In the genomic region with DNA sequence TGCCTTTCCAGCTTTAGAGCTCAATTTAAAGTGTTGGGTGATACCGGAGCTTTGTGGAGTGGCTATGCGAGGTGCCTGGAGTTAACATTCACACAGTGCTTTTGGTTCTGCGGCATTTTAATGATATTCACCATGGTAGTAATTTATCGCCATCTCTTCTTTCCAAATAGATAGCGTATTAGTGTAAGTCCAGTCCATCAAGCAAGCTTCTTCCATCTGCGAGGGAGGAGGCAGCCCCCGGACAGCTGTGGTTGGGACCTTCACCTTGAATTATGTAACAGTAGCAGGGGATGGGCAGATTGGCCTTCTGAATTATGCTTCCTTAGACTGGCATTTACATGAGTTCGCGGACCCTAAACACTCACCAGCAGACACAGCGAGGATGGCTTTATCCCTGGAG, we compare ENCODE assay signal across 1 cellular context.
TF ChIP-seq lines count a peak whose summit lies in the region.

No MANE protein-coding gene starts in this region.

TF ChIP-seq in GM23338, 12 proteins besides CTCF, POLR2A, EP300 and RAD21:
- TF ChIP-seq, protein P1, sequence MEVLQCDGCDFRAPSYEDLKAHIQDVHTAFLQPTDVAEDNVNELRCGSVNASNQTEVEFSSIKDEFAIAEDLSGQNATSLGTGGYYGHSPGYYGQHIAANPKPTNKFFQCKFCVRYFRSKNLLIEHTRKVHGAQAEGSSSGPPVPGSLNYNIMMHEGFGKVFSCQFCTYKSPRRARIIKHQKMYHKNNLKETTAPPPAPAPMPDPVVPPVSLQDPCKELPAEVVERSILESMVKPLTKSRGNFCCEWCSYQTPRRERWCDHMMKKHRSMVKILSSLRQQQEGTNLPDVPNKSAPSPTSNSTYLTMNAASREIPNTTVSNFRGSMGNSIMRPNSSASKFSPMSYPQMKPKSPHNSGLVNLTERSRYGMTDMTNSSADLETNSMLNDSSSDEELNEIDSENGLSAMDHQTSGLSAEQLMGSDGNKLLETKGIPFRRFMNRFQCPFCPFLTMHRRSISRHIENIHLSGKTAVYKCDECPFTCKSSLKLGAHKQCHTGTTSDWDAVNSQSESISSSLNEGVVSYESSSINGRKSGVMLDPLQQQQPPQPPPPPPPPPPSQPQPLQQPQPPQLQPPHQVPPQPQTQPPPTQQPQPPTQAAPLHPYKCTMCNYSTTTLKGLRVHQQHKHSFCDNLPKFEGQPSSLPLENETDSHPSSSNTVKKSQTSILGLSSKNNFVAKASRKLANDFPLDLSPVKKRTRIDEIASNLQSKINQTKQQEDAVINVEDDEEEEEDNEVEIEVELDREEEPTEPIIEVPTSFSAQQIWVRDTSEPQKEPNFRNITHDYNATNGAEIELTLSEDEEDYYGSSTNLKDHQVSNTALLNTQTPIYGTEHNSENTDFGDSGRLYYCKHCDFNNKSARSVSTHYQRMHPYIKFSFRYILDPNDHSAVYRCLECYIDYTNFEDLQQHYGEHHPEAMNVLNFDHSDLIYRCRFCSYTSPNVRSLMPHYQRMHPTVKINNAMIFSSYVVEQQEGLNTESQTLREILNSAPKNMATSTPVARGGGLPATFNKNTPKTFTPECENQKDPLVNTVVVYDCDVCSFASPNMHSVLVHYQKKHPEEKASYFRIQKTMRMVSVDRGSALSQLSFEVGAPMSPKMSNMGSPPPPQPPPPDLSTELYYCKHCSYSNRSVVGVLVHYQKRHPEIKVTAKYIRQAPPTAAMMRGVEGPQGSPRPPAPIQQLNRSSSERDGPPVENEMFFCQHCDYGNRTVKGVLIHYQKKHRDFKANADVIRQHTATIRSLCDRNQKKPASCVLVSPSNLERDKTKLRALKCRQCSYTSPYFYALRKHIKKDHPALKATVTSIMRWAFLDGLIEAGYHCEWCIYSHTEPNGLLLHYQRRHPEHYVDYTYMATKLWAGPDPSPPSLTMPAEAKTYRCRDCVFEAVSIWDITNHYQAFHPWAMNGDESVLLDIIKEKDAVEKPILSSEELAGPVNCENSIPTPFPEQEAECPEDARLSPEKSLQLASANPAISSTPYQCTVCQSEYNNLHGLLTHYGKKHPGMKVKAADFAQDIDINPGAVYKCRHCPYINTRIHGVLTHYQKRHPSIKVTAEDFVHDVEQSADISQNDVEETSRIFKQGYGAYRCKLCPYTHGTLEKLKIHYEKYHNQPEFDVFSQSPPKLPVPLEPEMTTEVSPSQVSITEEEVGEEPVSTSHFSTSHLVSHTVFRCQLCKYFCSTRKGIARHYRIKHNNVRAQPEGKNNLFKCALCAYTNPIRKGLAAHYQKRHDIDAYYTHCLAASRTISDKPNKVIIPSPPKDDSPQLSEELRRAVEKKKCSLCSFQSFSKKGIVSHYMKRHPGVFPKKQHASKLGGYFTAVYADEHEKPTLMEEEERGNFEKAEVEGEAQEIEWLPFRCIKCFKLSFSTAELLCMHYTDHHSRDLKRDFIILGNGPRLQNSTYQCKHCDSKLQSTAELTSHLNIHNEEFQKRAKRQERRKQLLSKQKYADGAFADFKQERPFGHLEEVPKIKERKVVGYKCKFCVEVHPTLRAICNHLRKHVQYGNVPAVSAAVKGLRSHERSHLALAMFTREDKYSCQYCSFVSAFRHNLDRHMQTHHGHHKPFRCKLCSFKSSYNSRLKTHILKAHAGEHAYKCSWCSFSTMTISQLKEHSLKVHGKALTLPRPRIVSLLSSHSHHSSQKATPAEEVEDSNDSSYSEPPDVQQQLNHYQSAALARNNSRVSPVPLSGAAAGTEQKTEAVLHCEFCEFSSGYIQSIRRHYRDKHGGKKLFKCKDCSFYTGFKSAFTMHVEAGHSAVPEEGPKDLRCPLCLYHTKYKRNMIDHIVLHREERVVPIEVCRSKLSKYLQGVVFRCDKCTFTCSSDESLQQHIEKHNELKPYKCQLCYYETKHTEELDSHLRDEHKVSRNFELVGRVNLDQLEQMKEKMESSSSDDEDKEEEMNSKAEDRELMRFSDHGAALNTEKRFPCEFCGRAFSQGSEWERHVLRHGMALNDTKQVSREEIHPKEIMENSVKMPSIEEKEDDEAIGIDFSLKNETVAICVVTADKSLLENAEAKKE (CRISPR knock-in tag; IDR thresholded peaks at IDR 0.05): no peak
- TF ChIP-seq, protein P2, sequence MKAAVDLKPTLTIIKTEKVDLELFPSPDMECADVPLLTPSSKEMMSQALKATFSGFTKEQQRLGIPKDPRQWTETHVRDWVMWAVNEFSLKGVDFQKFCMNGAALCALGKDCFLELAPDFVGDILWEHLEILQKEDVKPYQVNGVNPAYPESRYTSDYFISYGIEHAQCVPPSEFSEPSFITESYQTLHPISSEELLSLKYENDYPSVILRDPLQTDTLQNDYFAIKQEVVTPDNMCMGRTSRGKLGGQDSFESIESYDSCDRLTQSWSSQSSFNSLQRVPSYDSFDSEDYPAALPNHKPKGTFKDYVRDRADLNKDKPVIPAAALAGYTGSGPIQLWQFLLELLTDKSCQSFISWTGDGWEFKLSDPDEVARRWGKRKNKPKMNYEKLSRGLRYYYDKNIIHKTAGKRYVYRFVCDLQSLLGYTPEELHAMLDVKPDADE (IDR thresholded peaks at IDR 0.05): no peak
- TF ChIP-seq NANOG (IDR thresholded peaks at IDR 0.05; ENCODE audit: borderline replicate concordance): no peak
- TF ChIP-seq STAT1 (IDR thresholded peaks at IDR 0.05; ENCODE audit: unreplicated experiment): no peak
- no peak for TF ChIP-seq CREB1 (CRISPR knock-in tag; IDR thresholded peaks at IDR 0.05; ENCODE audit: low read depth)
- TF ChIP-seq EZH2 (IDR thresholded peaks at IDR 0.05; ENCODE audit: low read depth, unreplicated experiment): no peak
- no peak for TF ChIP-seq EZH2phosphoT487 (IDR thresholded peaks at IDR 0.05; ENCODE audit: unreplicated experiment)
- no peak for TF ChIP-seq ZNF331 (CRISPR knock-in tag; IDR thresholded peaks at IDR 0.05; ENCODE audit: low read depth)
- TF ChIP-seq ZNF114 (CRISPR knock-in tag; IDR thresholded peaks at IDR 0.05): no peak
- TF ChIP-seq JUNB (IDR thresholded peaks at IDR 0.05; ENCODE audit: unreplicated experiment): no peak
- TF ChIP-seq, protein P3, sequence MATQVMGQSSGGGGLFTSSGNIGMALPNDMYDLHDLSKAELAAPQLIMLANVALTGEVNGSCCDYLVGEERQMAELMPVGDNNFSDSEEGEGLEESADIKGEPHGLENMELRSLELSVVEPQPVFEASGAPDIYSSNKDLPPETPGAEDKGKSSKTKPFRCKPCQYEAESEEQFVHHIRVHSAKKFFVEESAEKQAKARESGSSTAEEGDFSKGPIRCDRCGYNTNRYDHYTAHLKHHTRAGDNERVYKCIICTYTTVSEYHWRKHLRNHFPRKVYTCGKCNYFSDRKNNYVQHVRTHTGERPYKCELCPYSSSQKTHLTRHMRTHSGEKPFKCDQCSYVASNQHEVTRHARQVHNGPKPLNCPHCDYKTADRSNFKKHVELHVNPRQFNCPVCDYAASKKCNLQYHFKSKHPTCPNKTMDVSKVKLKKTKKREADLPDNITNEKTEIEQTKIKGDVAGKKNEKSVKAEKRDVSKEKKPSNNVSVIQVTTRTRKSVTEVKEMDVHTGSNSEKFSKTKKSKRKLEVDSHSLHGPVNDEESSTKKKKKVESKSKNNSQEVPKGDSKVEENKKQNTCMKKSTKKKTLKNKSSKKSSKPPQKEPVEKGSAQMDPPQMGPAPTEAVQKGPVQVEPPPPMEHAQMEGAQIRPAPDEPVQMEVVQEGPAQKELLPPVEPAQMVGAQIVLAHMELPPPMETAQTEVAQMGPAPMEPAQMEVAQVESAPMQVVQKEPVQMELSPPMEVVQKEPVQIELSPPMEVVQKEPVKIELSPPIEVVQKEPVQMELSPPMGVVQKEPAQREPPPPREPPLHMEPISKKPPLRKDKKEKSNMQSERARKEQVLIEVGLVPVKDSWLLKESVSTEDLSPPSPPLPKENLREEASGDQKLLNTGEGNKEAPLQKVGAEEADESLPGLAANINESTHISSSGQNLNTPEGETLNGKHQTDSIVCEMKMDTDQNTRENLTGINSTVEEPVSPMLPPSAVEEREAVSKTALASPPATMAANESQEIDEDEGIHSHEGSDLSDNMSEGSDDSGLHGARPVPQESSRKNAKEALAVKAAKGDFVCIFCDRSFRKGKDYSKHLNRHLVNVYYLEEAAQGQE (IDR thresholded peaks at IDR 0.05; ENCODE audit: unreplicated experiment): no peak
- TF ChIP-seq POLR2AphosphoS5 (IDR thresholded peaks at IDR 0.05; ENCODE audit: low read depth): no peak
